ENCODE assay signal across 22 cellular contexts in the genomic region with DNA sequence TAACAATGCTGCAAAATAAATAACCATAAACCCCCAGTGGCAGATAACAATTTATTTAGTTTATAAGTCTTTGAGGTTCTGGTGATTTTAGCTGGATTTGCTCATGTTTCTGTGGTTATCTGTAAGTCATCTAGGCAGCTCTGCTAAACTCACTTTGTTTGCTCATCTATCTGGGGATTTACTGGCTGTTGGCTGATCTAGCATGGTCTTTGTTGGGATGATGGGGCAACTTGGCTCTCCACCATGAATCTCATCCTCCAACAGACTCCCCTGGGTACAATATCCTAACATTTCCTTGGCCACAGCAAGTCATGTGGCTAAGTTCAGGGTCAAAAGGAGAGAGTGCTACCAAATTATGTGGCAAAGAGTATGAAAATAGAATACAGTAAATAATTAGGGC.
"Had no signal": no experiment of that assay in that cellular context is flagged by ENCODE, and none has a peak within 500 bp of the region (broad histone marks: within the 10 kb centered on the region; RNA-seq: fewer than 3 reads in every experiment).

No MANE protein-coding gene starts in this region.

- ATAC-seq: stimulated activated effector memory CD8-positive, alpha-beta T cell treated with anti-CD3 and anti-CD28 coated beads, Interleukin-12 subunit alpha, Interleukin-12 subunit beta, amount 100 ng/mL, for 72 hours; stimulated activated memory B cell treated with anti-CD40 and anti-IgM and Interleukin-4, amounts not matched to agents 10 μg/mL and 1 μg/mL and 100 μg/mL, for 72 hours; stimulated activated naive B cell treated with anti-CD40 and anti-IgM and Interleukin-4, amounts not matched to agents 10 μg/mL and 1 μg/mL and 100 μg/mL, for 72 hours; stimulated activated naive CD8-positive, alpha-beta T cell treated with anti-CD3 and anti-CD28 coated beads, Interleukin-15, amount 100 ng/mL, for 72 hours; stimulated activated naive CD8-positive, alpha-beta T cell treated with anti-CD3 and anti-CD28 coated beads, Interleukin-15, Interleukin-2, amounts not matched to agents 100 U/mL and 50 U/mL, for 24 hours; upper lobe of right lung had no signal

- DNase-seq: stimulated activated CD4-positive, alpha-beta T cell treated with anti-CD3 and anti-CD28 coated beads, Interleukin-2, amount 100 ng/mL, for 48 hours; stimulated activated CD4-positive, alpha-beta T cell treated with anti-CD3 and anti-CD28 coated beads, Interleukin-4, amount 100 ng/mL, for 1 hour; stimulated activated CD4-positive, alpha-beta T cell treated with anti-CD3 and anti-CD28 coated beads, Interleukin-4, amount 100 ng/mL, for 24 hours; stimulated activated CD4-positive, alpha-beta T cell treated with anti-CD3 and anti-CD28 coated beads, Interleukin-4, amount 100 ng/mL, for 4 hours; stimulated activated CD8-positive, alpha-beta memory T cell treated with anti-CD3 and anti-CD28 coated beads, Interleukin-4, amount 100 ng/mL, for 48 hours; stimulated activated naive B cell treated with anti-CD40 and anti-IgM and Interleukin-4, amounts not matched to agents 10 μg/mL and 1 μg/mL and 100 μg/mL, for 72 hours; stimulated activated naive CD4-positive, alpha-beta T cell; stimulated activated naive CD4-positive, alpha-beta T cell treated with Interleukin-2 at 50 U/mL for 16 hours; stimulated activated naive CD8-positive, alpha-beta T cell treated with anti-CD3 and anti-CD28 coated beads, Interleukin-15, amount 100 ng/mL, for 72 hours; stimulated activated naive CD8-positive, alpha-beta T cell treated with anti-CD3 and anti-CD28 coated beads, Interleukin-15, Interleukin-2, amounts not matched to agents 100 U/mL and 50 U/mL, for 24 hours; stomach; substantia nigra; testis; thyroid gland; tibial artery; transverse colon; trophoblast cell; upper lobe of left lung; upper lobe of right lung; uterus had no signal
